Comparison of ENCODE assay signal across 8 cellular contexts in the genomic region with DNA sequence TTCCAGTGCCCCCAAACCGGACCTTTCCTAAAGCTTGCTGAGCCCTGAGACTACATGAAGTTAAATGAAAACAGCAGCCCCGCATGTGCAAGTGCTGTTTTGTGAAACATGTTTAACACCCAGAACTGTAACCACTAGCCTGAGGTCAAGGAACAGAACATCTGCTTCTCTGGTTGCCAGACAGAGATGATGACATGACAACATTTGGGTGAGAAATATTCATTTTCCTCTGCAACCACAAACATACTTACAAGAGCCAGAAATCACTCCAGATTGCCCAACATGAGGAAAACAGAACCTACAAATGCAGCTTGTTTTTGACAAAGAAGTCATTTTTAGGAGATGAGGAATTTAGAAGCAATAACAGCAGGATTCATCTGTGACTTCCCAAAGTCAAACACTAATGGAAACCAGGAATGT.
A peak's percentile ranks its signal among the peaks of the same experiment; 100 is the strongest.
DNase-seq lines count a peak whose midpoint lies in the region; ATAC-seq and TF ChIP-seq lines count a peak whose summit lies in the region.

No MANE protein-coding gene starts in this region.

- CTCF ChIA-PET in Calu3 (lab: Charles Lee), result no interaction called here

- H3K27me3 ChIP-seq in mucosa of rectum (ENCODE audit: control insufficient read depth in 2 of 2, insufficient read depth in 2 of 2, low read length in 2 of 2), result no peaks in the 10 kb centered on the region

- H3K27ac ChIP-seq in mucosa of rectum (ENCODE audit: low read depth in 2 of 2, low read length in 2 of 2), result peak overlapping the region; percentile 32 to 51

- H3K4me3 ChIP-seq in mucosa of rectum (ENCODE audit: low read length in 2 of 2), result no peak overlapping the region

- BruUV-seq in Calu3 (replicated peaks; lab: Mats Ljungman, UMichigan), result no TSS peak

- no peak for TF ChIP-seq CTCF in type B pancreatic cell (conservative IDR thresholded peaks at IDR 0.05)
- TF ChIP-seq CTCF in Calu3 (IDR thresholded peaks at IDR 0.05; ENCODE audit: unreplicated experiment), result no peak

- H3K36me3 Mint-ChIP-seq in activated naive CD8-positive, alpha-beta T cell, result peaks cover 2% of the 10 kb centered on the region
- H3K36me3 Mint-ChIP-seq in type B pancreatic cell, result peaks cover 64% of the 10 kb centered on the region
- no peaks in the 10 kb centered on the region for H3K36me3 Mint-ChIP-seq in Calu3 (ENCODE audit: insufficient read depth, unreplicated experiment)

- no peaks in the 10 kb centered on the region for H3K27me3 Mint-ChIP-seq in activated naive CD8-positive, alpha-beta T cell
- no peaks in the 10 kb centered on the region for H3K27me3 Mint-ChIP-seq in type B pancreatic cell
- H3K27me3 Mint-ChIP-seq in Calu3 (ENCODE audit: unreplicated experiment), result no peaks in the 10 kb centered on the region

- H3K9ac ChIP-seq in mucosa of rectum (ENCODE audit: low read depth in 1 of 2, low read length in 2 of 2), result no peak overlapping the region

- DNase-seq in Ammon's horn (ENCODE audit: low spot score) (peak; percentile 24), NCI-H524 treated with DMSO at 0.1 percent for 48 hours (lab: John Stamatoyannopoulos, UW) (no peak), type B pancreatic cell (ENCODE audit: extremely low spot score, unreplicated experiment) (no peak), Calu3 (no peak)

- intact Hi-C loops in Calu3 (cut with micrococcal nuclease; ENCODE audit: unreplicated experiment), result loop anchor here (5.0 to 10.0 kb wide), 2 partner anchors 724 to 1631 kb away; no protein-coding TSS in a partner anchor

- peaks cover 0 to 9% of the 10 kb centered on the region in 2 donors for H3K4me1 ChIP-seq in mucosa of rectum (ENCODE audit: control insufficient read depth in 2 of 2, insufficient read depth in 2 of 2, low read length in 2 of 2)

- no peaks in the 10 kb centered on the region for H3K9me3 ChIP-seq in mucosa of rectum (ENCODE audit: control insufficient read depth in 2 of 2, low read length in 2 of 2)

- H3K36me3 ChIP-seq in mucosa of rectum (ENCODE audit: control insufficient read depth in 2 of 2, insufficient read depth in 2 of 2, low read length in 2 of 2), result no peaks in the 10 kb centered on the region

- peaks cover 25% of the 10 kb centered on the region for H3K4me1 Mint-ChIP-seq in activated naive CD8-positive, alpha-beta T cell (ENCODE audit: low read depth)
- no peaks in the 10 kb centered on the region for H3K4me1 Mint-ChIP-seq in type B pancreatic cell (ENCODE audit: unreplicated experiment)
- H3K4me1 Mint-ChIP-seq in Calu3 (ENCODE audit: low read depth, unreplicated experiment), result no peaks in the 10 kb centered on the region

- no peak overlapping the region for H3K4me3 Mint-ChIP-seq in activated naive CD8-positive, alpha-beta T cell
- H3K4me3 Mint-ChIP-seq in type B pancreatic cell, result no peak overlapping the region
- no peak overlapping the region for H3K4me3 Mint-ChIP-seq in Calu3 (ENCODE audit: low read depth, unreplicated experiment)

- H3K27ac Mint-ChIP-seq in activated naive CD8-positive, alpha-beta T cell, result peak overlapping the region; percentile 72
- H3K27ac Mint-ChIP-seq in type B pancreatic cell (no peak overlapping the region), Calu3 (ENCODE audit: unreplicated experiment) (no peak overlapping the region)

- no peaks in the 10 kb centered on the region for H3K9me3 Mint-ChIP-seq in activated naive CD8-positive, alpha-beta T cell (ENCODE audit: low read depth)
- H3K9me3 Mint-ChIP-seq in type B pancreatic cell (no peaks in the 10 kb centered on the region), Calu3 (ENCODE audit: low read depth, unreplicated experiment) (no peaks in the 10 kb centered on the region)

- ATAC-seq in GM19397 (IDR thresholded peaks at IDR 0.05; ENCODE audit: unreplicated experiment) (peak; percentile 41), HG03378 (IDR thresholded peaks at IDR 0.05; ENCODE audit: unreplicated experiment) (peak; percentile 49)
